ENCODE assay signal across 16 cellular contexts in the genomic region with DNA sequence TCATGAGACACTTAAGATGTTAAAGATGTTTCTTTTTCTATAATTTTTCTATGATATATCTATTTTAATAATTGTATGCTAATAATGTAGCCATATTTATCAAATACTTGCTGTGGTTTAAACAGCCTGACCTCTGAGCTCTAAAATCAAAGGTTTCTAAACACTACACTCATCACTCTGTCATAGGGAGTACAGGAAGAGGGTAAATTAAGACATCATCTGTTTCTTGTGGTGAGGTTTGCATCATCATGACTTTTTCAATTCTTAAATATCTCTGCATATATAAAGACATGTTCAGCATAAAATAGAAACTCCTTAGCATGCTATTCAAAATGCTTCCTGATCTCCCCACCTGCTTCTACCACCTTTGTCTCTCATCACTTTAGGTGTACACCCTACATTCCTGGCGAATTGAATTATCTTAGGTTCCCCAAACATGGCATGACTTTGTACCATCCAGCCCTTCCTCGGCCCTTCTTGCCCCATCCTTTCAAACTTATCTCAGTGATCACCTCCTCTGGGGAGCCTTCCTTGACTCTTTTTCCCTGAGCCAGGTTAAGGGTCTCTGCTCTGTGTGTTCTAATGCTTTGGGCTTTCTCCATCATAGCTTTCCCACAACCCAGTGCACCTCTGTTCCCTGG.
A peak's percentile ranks its signal among the peaks of the same experiment; 100 is the strongest.
DNase-seq lines count a peak whose midpoint lies in the region; ATAC-seq, FAIRE-seq and TF ChIP-seq lines count a peak whose summit lies in the region.
"Had no signal": no experiment of that assay in that cellular context is flagged by ENCODE, and none has a peak within 500 bp of the region (broad histone marks: within the 10 kb centered on the region; RNA-seq: fewer than 3 reads in every experiment).

No MANE protein-coding gene starts in this region.

- H3K27me3 ChIP-seq in endothelial cell of umbilical vein (ENCODE audit: control insufficient read depth in 2 of 2, insufficient read depth in 2 of 2, low read length in 2 of 2) (peaks cover 0 to 10% of the 10 kb centered on the region in 2 experiments), suprapubic skin (no peaks in the 10 kb centered on the region)
- H3K27me3 ChIP-seq: pancreas had no signal

- TF ChIP-seq CTCF in endothelial cell of umbilical vein (IDR thresholded peaks at IDR 0.05; ENCODE audit: extremely low read depth in 1 of 2, insufficient read depth in 1 of 2, low read depth in 1 of 2, low read length in 2 of 2): no peak
- TF ChIP-seq CTCF in suprapubic skin (IDR thresholded peaks at IDR 0.05): no peak

- H3K36me3 ChIP-seq in endothelial cell of umbilical vein (ENCODE audit: control insufficient read depth in 2 of 2, extremely low read depth in 1 of 2, insufficient read depth in 2 of 2, low read length in 2 of 2) (no peaks in the 10 kb centered on the region), suprapubic skin (no peaks in the 10 kb centered on the region)
- H3K36me3 ChIP-seq: pancreas had no signal

- H3K27ac ChIP-seq in endothelial cell of umbilical vein (ENCODE audit: insufficient read depth, low read depth, low read length) (no peak overlapping the region), suprapubic skin (no peak overlapping the region)
- H3K27ac ChIP-seq: pancreas, PC-9 had no signal

- no peak overlapping the region for H3K4me2 ChIP-seq in endothelial cell of umbilical vein (ENCODE audit: insufficient read depth, low read length)
- H3K4me2 ChIP-seq: PC-9 had no signal

- CTCF ChIA-PET in activated CD8-positive, alpha-beta memory T cell treated with anti-CD3 and anti-CD28 coated beads, Interleukin-2, amount 10 ng/mL, durations not matched to agents 7 days and 5 days (lab: Charles Lee): interaction anchor here (1.2 to 1.7 kb wide), 6 partner anchors 19 to 217 kb away, joined by 3 to 6 read pairs (median 4); no protein-coding TSS in a partner anchor
- CTCF ChIA-PET in endothelial cell of umbilical vein (lab: Charles Lee): interaction anchor here (1.4 to 6.2 kb wide), 6 partner anchors 7 to 151 kb away, joined by 4 to 94 read pairs (median 20); no protein-coding TSS in a partner anchor

- dilution Hi-C loops in endothelial cell of umbilical vein (cut with MboI; ENCODE audit: extremely low pct_ligation_motif_present, low sequenced_read_pairs): loop anchor here (25.0 kb wide), 1 partner anchor 100 kb away; a partner anchor contains a TSS

- no TSS peak for BruUV-seq in endothelial cell of umbilical vein (replicated peaks; lab: Mats Ljungman, UMichigan)

- no peaks in the 10 kb centered on the region for H3K36me3 Mint-ChIP-seq in activated CD8-positive, alpha-beta memory T cell treated with anti-CD3 and anti-CD28 coated beads, Interleukin-2, amount 10 ng/mL, durations not matched to agents 7 days and 5 days

- TF ChIP-seq EP300 in suprapubic skin (IDR thresholded peaks at IDR 0.05): no peak

- POLR2A ChIA-PET in endothelial cell of umbilical vein (lab: Charles Lee): no interaction called here

- FAIRE-seq in endothelial cell of umbilical vein (lab: Jason Lieb, UNC): no peak

- 91% methylated on average over 2 of the region's 2 CpGs for WGBS in suprapubic skin

- no peaks in the 10 kb centered on the region for H3K9me3 Mint-ChIP-seq in activated CD8-positive, alpha-beta memory T cell treated with anti-CD3 and anti-CD28 coated beads, Interleukin-2, amount 10 ng/mL, durations not matched to agents 7 days and 5 days (ENCODE audit: low read depth)
- H3K9me3 Mint-ChIP-seq: activated CD4-positive, alpha-beta T cell treated with anti-CD3 and anti-CD28 coated beads, Interleukin-2, amount 10 ng/mL, durations not matched to agents 24 days and 14 days had no signal

- H3K9me3 ChIP-seq in endothelial cell of umbilical vein (replicated peaks; ENCODE audit: control insufficient read depth, insufficient read depth, low read length) (no peaks in the 10 kb centered on the region), suprapubic skin (no peaks in the 10 kb centered on the region)
- H3K9me3 ChIP-seq: pancreas had no signal

- peak; percentile 27 for ATAC-seq in activated CD8-positive, alpha-beta memory T cell treated with anti-CD3 and anti-CD28 coated beads, Interleukin-2, amount 10 ng/mL, durations not matched to agents 7 days and 5 days
- peak; percentile 76 for ATAC-seq in stimulated activated naive CD8-positive, alpha-beta T cell treated with anti-CD3 and anti-CD28 coated beads, Interleukin-15, Interleukin-2, amounts not matched to agents 100 U/mL and 50 U/mL, for 24 hours
- ATAC-seq: esophagus mucosa, HCT116 had no signal

- H3K27me3 Mint-ChIP-seq in activated CD8-positive, alpha-beta memory T cell treated with anti-CD3 and anti-CD28 coated beads, Interleukin-2, amount 10 ng/mL, durations not matched to agents 7 days and 5 days: peaks cover 4% of the 10 kb centered on the region
- H3K27me3 Mint-ChIP-seq: activated CD4-positive, alpha-beta T cell treated with anti-CD3 and anti-CD28 coated beads, Interleukin-2, amount 10 ng/mL, durations not matched to agents 24 days and 14 days had no signal

- H3K9ac ChIP-seq in endothelial cell of umbilical vein (replicated peaks; ENCODE audit: extremely low read depth, insufficient read depth, low read length): no peak overlapping the region

- intact Hi-C loops in endothelial cell of umbilical vein (cut with micrococcal nuclease): loop anchor here (10.0 kb wide), 1 partner anchor 832 kb away; no protein-coding TSS in a partner anchor

- H3K9me1 ChIP-seq in endothelial cell of umbilical vein (replicated peaks; ENCODE audit: control insufficient read depth, extremely low read depth, insufficient read depth, low read length): no peaks in the 10 kb centered on the region

- no peak overlapping the region for H3K27ac Mint-ChIP-seq in activated CD8-positive, alpha-beta memory T cell treated with anti-CD3 and anti-CD28 coated beads, Interleukin-2, amount 10 ng/mL, durations not matched to agents 7 days and 5 days
- H3K27ac Mint-ChIP-seq: activated CD4-positive, alpha-beta T cell treated with anti-CD3 and anti-CD28 coated beads, Interleukin-2, amount 10 ng/mL, durations not matched to agents 24 days and 14 days had no signal

- TF ChIP-seq POLR2A in endothelial cell of umbilical vein (IDR thresholded peaks at IDR 0.05; ENCODE audit: low read depth, low read length) (no peak), suprapubic skin (IDR thresholded peaks at IDR 0.05) (no peak)

- peaks cover 2% of the 10 kb centered on the region for H3K4me1 ChIP-seq in endothelial cell of umbilical vein (ENCODE audit: control insufficient read depth, extremely low read depth, insufficient read depth, low read length)
- H3K4me1 ChIP-seq in suprapubic skin: no peaks in the 10 kb centered on the region

- peak overlapping the region; percentile 68 for H2AFZ ChIP-seq in endothelial cell of umbilical vein (ENCODE audit: low read depth, low read length)
- H2AFZ ChIP-seq: PC-9 had no signal

- H4K20me1 ChIP-seq in endothelial cell of umbilical vein (replicated peaks; ENCODE audit: control insufficient read depth, extremely low read depth, insufficient read depth, low read length): no peaks in the 10 kb centered on the region

- H3K79me2 ChIP-seq in endothelial cell of umbilical vein (ENCODE audit: control insufficient read depth, insufficient read depth, low read length): no peaks in the 10 kb centered on the region

- DNase-seq in activated CD8-positive, alpha-beta memory T cell treated with anti-CD3 and anti-CD28 coated beads, Interleukin-2, amount 10 ng/mL, durations not matched to agents 7 days and 5 days: no peak
- no peak for DNase-seq in activated CD8-positive, alpha-beta memory T cell treated with anti-CD3 and anti-CD28 coated beads, Interleukin-2, amount 50 U/mL, for 48 hours
- peak; percentile 31 for DNase-seq in NCI-H226
- no peak for DNase-seq in endothelial cell of umbilical vein (ENCODE audit: low read depth, low spot score)
- DNase-seq in stimulated activated naive CD8-positive, alpha-beta T cell treated with anti-CD3 and anti-CD28 coated beads, Interleukin-15, Interleukin-2, amounts not matched to agents 100 U/mL and 50 U/mL, for 24 hours: no peak
- no peak for DNase-seq in NCI-H2081 (lab: John Stamatoyannopoulos, UW)
- no peak for DNase-seq in suprapubic skin (ENCODE audit: low spot score in 2 of 2)
- DNase-seq in superior temporal gyrus (ENCODE audit: extremely low spot score): no peak
- DNase-seq: activated CD4-positive, alpha-beta T cell treated with anti-CD3 and anti-CD28 coated beads, Interleukin-2, amount 10 ng/mL, durations not matched to agents 24 days and 14 days; activated gamma-delta T cell treated with Interleukin-2 at 50 U/mL for 16 hours; central memory CD4-positive, alpha-beta T cell; NCI-H2227 treated with DMSO at 0.1 percent for 48 hours; pancreas had no signal

- H3K4me3 ChIP-seq in endothelial cell of umbilical vein (replicated peaks in 1 of 3; ENCODE audit: insufficient read depth in 1 of 3, low read depth in 1 of 3, low read length in 3 of 3) (no peak overlapping the region), suprapubic skin (no peak overlapping the region)
- H3K4me3 ChIP-seq: pancreas, PC-9 had no signal

- H3K4me3 Mint-ChIP-seq in activated CD8-positive, alpha-beta memory T cell treated with anti-CD3 and anti-CD28 coated beads, Interleukin-2, amount 10 ng/mL, durations not matched to agents 7 days and 5 days: no peak overlapping the region
- H3K4me3 Mint-ChIP-seq: activated CD4-positive, alpha-beta T cell treated with anti-CD3 and anti-CD28 coated beads, Interleukin-2, amount 10 ng/mL, durations not matched to agents 24 days and 14 days had no signal

- peaks cover 9% of the 10 kb centered on the region for H3K4me1 Mint-ChIP-seq in activated CD8-positive, alpha-beta memory T cell treated with anti-CD3 and anti-CD28 coated beads, Interleukin-2, amount 10 ng/mL, durations not matched to agents 7 days and 5 days

TF ChIP-seq in endothelial cell of umbilical vein, 7 proteins besides CTCF, POLR2A, EP300 and RAD21:
- no peak for TF ChIP-seq EZH2 (IDR thresholded peaks at IDR 0.05; ENCODE audit: borderline replicate concordance, low read depth, low read length, severe bottlenecking)
- TF ChIP-seq FOS (IDR thresholded peaks at IDR 0.05; ENCODE audit: borderline replicate concordance, insufficient read depth, low read length): peak; percentile 48
